1 cellular context compared by ENCODE assay signal in the genomic region with DNA sequence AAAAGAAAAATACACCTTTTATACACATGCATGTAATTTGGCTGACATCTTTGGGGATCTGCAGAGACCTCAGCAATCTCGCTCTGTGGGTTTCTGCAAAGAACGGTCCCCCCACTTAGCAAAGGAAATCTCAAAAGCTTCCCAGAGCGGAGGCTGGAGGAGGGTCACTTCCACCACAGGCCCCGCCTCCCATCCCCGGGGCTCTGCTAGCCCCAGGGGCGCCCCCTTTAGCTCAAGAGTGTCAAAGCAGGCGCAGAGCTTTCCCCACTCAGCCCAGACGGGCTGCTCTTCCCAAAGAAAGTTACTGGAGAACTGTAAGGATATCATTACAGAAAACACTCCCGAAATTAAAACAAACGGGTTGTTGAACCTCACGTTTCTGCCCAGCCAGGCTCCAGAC.
TF ChIP-seq lines count a peak whose summit lies in the region.

No MANE protein-coding gene starts in this region.

TF ChIP-seq in GM12878, 131 proteins besides CTCF, POLR2A, EP300 and RAD21:
- TF ChIP-seq ZNF207 (IDR thresholded peaks at IDR 0.05; ENCODE audit: borderline replicate concordance) (no peak), NR2C1 (IDR thresholded peaks at IDR 0.05) (no peak), KDM1A (IDR thresholded peaks at IDR 0.05; ENCODE audit: borderline replicate concordance) (no peak), ETV6 (conservative IDR thresholded peaks at IDR 0.05 in 1 of 2, IDR thresholded peaks at IDR 0.05 in 1 of 2; ENCODE audit: borderline replicate concordance in 1 of 2, low read depth in 1 of 2) (no peak)
- TF ChIP-seq, protein P1, sequence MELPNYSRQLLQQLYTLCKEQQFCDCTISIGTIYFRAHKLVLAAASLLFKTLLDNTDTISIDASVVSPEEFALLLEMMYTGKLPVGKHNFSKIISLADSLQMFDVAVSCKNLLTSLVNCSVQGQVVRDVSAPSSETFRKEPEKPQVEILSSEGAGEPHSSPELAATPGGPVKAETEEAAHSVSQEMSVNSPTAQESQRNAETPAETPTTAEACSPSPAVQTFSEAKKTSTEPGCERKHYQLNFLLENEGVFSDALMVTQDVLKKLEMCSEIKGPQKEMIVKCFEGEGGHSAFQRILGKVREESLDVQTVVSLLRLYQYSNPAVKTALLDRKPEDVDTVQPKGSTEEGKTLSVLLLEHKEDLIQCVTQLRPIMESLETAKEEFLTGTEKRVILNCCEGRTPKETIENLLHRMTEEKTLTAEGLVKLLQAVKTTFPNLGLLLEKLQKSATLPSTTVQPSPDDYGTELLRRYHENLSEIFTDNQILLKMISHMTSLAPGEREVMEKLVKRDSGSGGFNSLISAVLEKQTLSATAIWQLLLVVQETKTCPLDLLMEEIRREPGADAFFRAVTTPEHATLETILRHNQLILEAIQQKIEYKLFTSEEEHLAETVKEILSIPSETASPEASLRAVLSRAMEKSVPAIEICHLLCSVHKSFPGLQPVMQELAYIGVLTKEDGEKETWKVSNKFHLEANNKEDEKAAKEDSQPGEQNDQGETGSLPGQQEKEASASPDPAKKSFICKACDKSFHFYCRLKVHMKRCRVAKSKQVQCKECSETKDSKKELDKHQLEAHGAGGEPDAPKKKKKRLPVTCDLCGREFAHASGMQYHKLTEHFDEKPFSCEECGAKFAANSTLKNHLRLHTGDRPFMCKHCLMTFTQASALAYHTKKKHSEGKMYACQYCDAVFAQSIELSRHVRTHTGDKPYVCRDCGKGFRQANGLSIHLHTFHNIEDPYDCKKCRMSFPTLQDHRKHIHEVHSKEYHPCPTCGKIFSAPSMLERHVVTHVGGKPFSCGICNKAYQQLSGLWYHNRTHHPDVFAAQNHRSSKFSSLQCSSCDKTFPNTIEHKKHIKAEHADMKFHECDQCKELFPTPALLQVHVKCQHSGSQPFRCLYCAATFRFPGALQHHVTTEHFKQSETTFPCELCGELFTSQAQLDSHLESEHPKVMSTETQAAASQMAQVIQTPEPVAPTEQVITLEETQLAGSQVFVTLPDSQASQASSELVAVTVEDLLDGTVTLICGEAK (IDR thresholded peaks at IDR 0.05; ENCODE audit: borderline replicate concordance): no peak
- TF ChIP-seq, protein P2, sequence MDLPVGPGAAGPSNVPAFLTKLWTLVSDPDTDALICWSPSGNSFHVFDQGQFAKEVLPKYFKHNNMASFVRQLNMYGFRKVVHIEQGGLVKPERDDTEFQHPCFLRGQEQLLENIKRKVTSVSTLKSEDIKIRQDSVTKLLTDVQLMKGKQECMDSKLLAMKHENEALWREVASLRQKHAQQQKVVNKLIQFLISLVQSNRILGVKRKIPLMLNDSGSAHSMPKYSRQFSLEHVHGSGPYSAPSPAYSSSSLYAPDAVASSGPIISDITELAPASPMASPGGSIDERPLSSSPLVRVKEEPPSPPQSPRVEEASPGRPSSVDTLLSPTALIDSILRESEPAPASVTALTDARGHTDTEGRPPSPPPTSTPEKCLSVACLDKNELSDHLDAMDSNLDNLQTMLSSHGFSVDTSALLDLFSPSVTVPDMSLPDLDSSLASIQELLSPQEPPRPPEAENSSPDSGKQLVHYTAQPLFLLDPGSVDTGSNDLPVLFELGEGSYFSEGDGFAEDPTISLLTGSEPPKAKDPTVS (IDR thresholded peaks at IDR 0.05; ENCODE audit: low read depth, low read length): no peak
